17 cellular contexts compared by ENCODE assay signal in genomic region chr19:56295531-56296455, GRCh38. TPM values are rescaled to one million over a fixed set of nuclear protein-coding genes. Genes with fewer than 3 reads are reported as not detected.
"Had no signal": no experiment of that assay in that cellular context is flagged by ENCODE, and none has a peak within 500 bp of the region (broad histone marks: within the 10 kb centered on the region; RNA-seq: fewer than 3 reads in every experiment).

No MANE protein-coding gene starts in this region.

- H3K9me3 Mint-ChIP-seq: activated naive CD4-positive, alpha-beta T cell treated with anti-CD3 and anti-CD28 coated beads, Interleukin-2, amount 50 U/mL, for 24 hours; naive thymus-derived CD8-positive, alpha-beta T cell had no signal

- H3K4me3 Mint-ChIP-seq: activated naive CD4-positive, alpha-beta T cell treated with anti-CD3 and anti-CD28 coated beads, Interleukin-2, amount 50 U/mL, for 24 hours; naive thymus-derived CD8-positive, alpha-beta T cell had no signal

- H3K4me3 ChIP-seq: left ventricle myocardium inferior, right atrium auricular region, tibial nerve had no signal

- H3K27me3 Mint-ChIP-seq: activated naive CD4-positive, alpha-beta T cell treated with anti-CD3 and anti-CD28 coated beads, Interleukin-2, amount 50 U/mL, for 24 hours; naive thymus-derived CD8-positive, alpha-beta T cell; progenitor cell of endocrine pancreas had no signal

- H3K4me1 ChIP-seq: right atrium auricular region, tibial nerve had no signal

- H3K27me3 ChIP-seq: right atrium auricular region, tibial nerve had no signal

- H3K27ac Mint-ChIP-seq: activated naive CD4-positive, alpha-beta T cell treated with anti-CD3 and anti-CD28 coated beads, Interleukin-2, amount 50 U/mL, for 24 hours; activated T-helper 2 cell treated with anti-CD3 and anti-CD28 coated beads, Interferon-gamma antibody, Interleukin-2, Interleukin-4, amounts not matched to agents 10 μg/mL and 5 μg/mL and 100 μg/mL, durations not matched to agents 14 hours and 24 hours and 36 hours; progenitor cell of endocrine pancreas had no signal

- ATAC-seq: naive thymus-derived CD8-positive, alpha-beta T cell had no signal

- H3K27ac ChIP-seq: left ventricle myocardium inferior, right atrium auricular region had no signal

- H3K9me3 ChIP-seq: left ventricle myocardium inferior, right atrium auricular region had no signal

- DNase-seq: activated CD4-positive, CD25-positive, alpha-beta regulatory T cell treated with anti-CD3 and anti-CD28 coated beads, Interleukin-2, amount 50 U/mL, for 72 hours; activated T-cell treated with anti-CD3 and anti-CD28 coated beads, Interleukin-2, amount 50 U/mL, for 1 hour; effector memory CD4-positive, alpha-beta T cell; left ventricle myocardium inferior; mesenchymal stem cell; naive thymus-derived CD8-positive, alpha-beta T cell; stimulated activated CD4-positive, alpha-beta T cell treated with anti-CD3 and anti-CD28 coated beads, Interleukin-4, amount 100 ng/mL, for 24 hours; stimulated activated naive CD4-positive, alpha-beta T cell; T-helper 9 cell had no signal

- FAIRE-seq: islet of Langerhans had no signal

RNA-seq across cellular contexts. Expression of gene EDDM13, which starts 23.2 kb away (rescaled TPM):
- total RNA-seq: mucosa of gallbladder; naive thymus-derived CD8-positive, alpha-beta T cell; progenitor cell of endocrine pancreas; right atrium auricular region; skeletal muscle tissue; tibial nerve had no signal
